ENCODE assay signal across 8 cellular contexts in genomic region chr16:30656974-30657865, GRCh38. TPM values are rescaled to one million over a fixed set of nuclear protein-coding genes. Genes with fewer than 3 reads are reported as not detected.
A peak's percentile ranks its signal among the peaks of the same experiment; 100 is the strongest.
DNase-seq lines count a peak whose midpoint lies in the region; ATAC-seq, FAIRE-seq and TF ChIP-seq lines count a peak whose summit lies in the region.

No MANE protein-coding gene starts in this region.

- TF ChIP-seq CTCF in DND-41 (IDR thresholded peaks at IDR 0.05; ENCODE audit: borderline replicate concordance, extremely low read depth, low read length, poor library complexity, severe bottlenecking) (no peak), Loucy (conservative IDR thresholded peaks at IDR 0.05; ENCODE audit: low read length) (no peak), bronchial epithelial cell (IDR thresholded peaks at IDR 0.05; ENCODE audit: insufficient read depth, low read length, severe bottlenecking) (no peak)

- ATAC-seq in DND-41 (ENCODE audit: insufficient read depth, low read depth) (peak; percentile 0; the same call in 1 of the 3 replicates), GM18517 (IDR thresholded peaks at IDR 0.05; ENCODE audit: unreplicated experiment) (no peak), GM21390 (IDR thresholded peaks at IDR 0.05; ENCODE audit: unreplicated experiment) (no peak)

- H3K36me3 ChIP-seq in DND-41 (ENCODE audit: insufficient read depth, low read length), result peaks cover 70% of the 10 kb centered on the region
- H3K36me3 ChIP-seq in Loucy (ENCODE audit: insufficient read depth, low read length), result peaks cover 34% of the 10 kb centered on the region; the same call in 1 of the 2 replicates
- H3K36me3 ChIP-seq in bronchial epithelial cell (ENCODE audit: control insufficient read depth, insufficient read depth, low read length), result peaks cover 27% of the 10 kb centered on the region
- H3K36me3 ChIP-seq in mucosa of rectum (ENCODE audit: control insufficient read depth in 2 of 2, insufficient read depth in 2 of 2, low read length in 2 of 2), result peaks cover 26 to 44% of the 10 kb centered on the region in 2 donors

- H4K20me1 ChIP-seq in DND-41 (ENCODE audit: insufficient read depth, low read length), result peaks cover 20% of the 10 kb centered on the region
- H4K20me1 ChIP-seq in Loucy (ENCODE audit: insufficient read depth, low read length, poor library complexity, severe bottlenecking), result peaks cover 36% of the 10 kb centered on the region

- H3K4me1 ChIP-seq in DND-41 (ENCODE audit: insufficient read depth, low read length), result peaks cover 54% of the 10 kb centered on the region
- peaks cover 34% of the 10 kb centered on the region for H3K4me1 ChIP-seq in Loucy (ENCODE audit: insufficient read depth, low read length, poor library complexity, severe bottlenecking)
- H3K4me1 ChIP-seq in mucosa of rectum (ENCODE audit: control insufficient read depth in 2 of 2, insufficient read depth in 2 of 2, low read length in 2 of 2), result peaks cover 34 to 43% of the 10 kb centered on the region in 2 donors

- no peaks in the 10 kb centered on the region for H3K27me3 ChIP-seq in DND-41 (ENCODE audit: insufficient read depth, low read length, poor library complexity)
- no peaks in the 10 kb centered on the region for H3K27me3 ChIP-seq in Loucy (ENCODE audit: insufficient read depth, low read length, poor library complexity, severe bottlenecking)
- H3K27me3 ChIP-seq in bronchial epithelial cell (ENCODE audit: control insufficient read depth, insufficient read depth, low read length), result no peaks in the 10 kb centered on the region
- no peaks in the 10 kb centered on the region for H3K27me3 ChIP-seq in mucosa of rectum (ENCODE audit: control insufficient read depth in 2 of 2, insufficient read depth in 2 of 2, low read length in 2 of 2)

- H3K4me3 ChIP-seq in DND-41 (ENCODE audit: low read depth in 1 of 2, low read length in 2 of 2), result peak overlapping the region; percentile 0 to 56; a peak in 3 of 4 replicates
- peak overlapping the region; percentile 75 for H3K4me3 ChIP-seq in Loucy (ENCODE audit: low read length, poor library complexity, severe bottlenecking)
- peak overlapping the region; percentile 33 for H3K4me3 ChIP-seq in bronchial epithelial cell (ENCODE audit: low read depth, low read length)
- peak overlapping the region; percentile 66 to 86 for H3K4me3 ChIP-seq in mucosa of rectum (ENCODE audit: low read length in 2 of 2)

- H3K9me3 ChIP-seq in DND-41 (ENCODE audit: insufficient read depth, low read length, severe bottlenecking), result no peaks in the 10 kb centered on the region
- H3K9me3 ChIP-seq in Loucy (ENCODE audit: insufficient read depth, low read depth, low read length), result no peaks in the 10 kb centered on the region
- H3K9me3 ChIP-seq in mucosa of rectum (ENCODE audit: control insufficient read depth in 2 of 2, low read length in 2 of 2), result no peaks in the 10 kb centered on the region

- H3K9ac ChIP-seq in DND-41 (ENCODE audit: low read depth, low read length) (peak overlapping the region; percentile 57), Loucy (ENCODE audit: low read depth, low read length, poor library complexity, severe bottlenecking) (peak overlapping the region; percentile 79), mucosa of rectum (ENCODE audit: low read depth in 1 of 2, low read length in 2 of 2) (peak overlapping the region; percentile 69 to 83)

- H3K4me2 ChIP-seq in DND-41 (ENCODE audit: insufficient read depth, low read length), result peak overlapping the region; percentile 75
- H3K4me2 ChIP-seq in Loucy (ENCODE audit: low read depth, low read length, poor library complexity, severe bottlenecking), result peak overlapping the region; percentile 95

- H3K79me2 ChIP-seq in DND-41 (ENCODE audit: insufficient read depth, low read length) (peaks cover 40% of the 10 kb centered on the region), Loucy (ENCODE audit: insufficient read depth, low read length) (peaks cover 36% of the 10 kb centered on the region)

- peaks cover 4% of the 10 kb centered on the region; the same call in 1 of the 2 replicates for H3F3A ChIP-seq in Loucy (ENCODE audit: low read depth)

- H3K27ac ChIP-seq in DND-41 (ENCODE audit: low read length), result peak overlapping the region; percentile 68
- H3K27ac ChIP-seq in mucosa of rectum (ENCODE audit: low read depth in 2 of 2, low read length in 2 of 2), result peak overlapping the region; percentile 86 to 100

- no peaks in the 10 kb centered on the region for H3K9me2 ChIP-seq in Loucy (replicated peaks; ENCODE audit: low read depth, low read length)

- FAIRE-seq in bronchial epithelial cell (lab: Jason Lieb, UNC), result no peak

- peak overlapping the region; percentile 63 for H2AFZ ChIP-seq in DND-41 (ENCODE audit: low read depth, low read length)
- peak overlapping the region; percentile 69 for H2AFZ ChIP-seq in Loucy (ENCODE audit: low read length)

- DNase-seq in DND-41 (no peak), bronchial epithelial cell (ENCODE audit: low read depth) (peak; percentile 51), HuH-7.5 (ENCODE audit: low spot score) (no peak)
- DNase-seq in stimulated activated CD4-positive, alpha-beta T cell treated with anti-CD3 and anti-CD28 coated beads, Interleukin-4, amount 100 ng/mL, for 4 hours, result no peak

RNA-seq across cellular contexts. Expression of gene FBRS, which starts 1.0 kb away (rescaled TPM):
- total RNA-seq in bronchial epithelial cell, result 7.9 and 13.8 TPM in 2 replicates

RNA-seq across cellular contexts. Expression of gene PRR14, which starts 6.5 kb away (rescaled TPM):
- 2.6 and 7.8 TPM in 2 replicates for total RNA-seq in bronchial epithelial cell

RNA-seq across cellular contexts. Expression of gene SRCAP, which starts 41.8 kb away (rescaled TPM):
- 10.0 and 13.7 TPM in 2 replicates for total RNA-seq in bronchial epithelial cell

RNA-seq across cellular contexts. Expression of gene ZNF689, which starts 47.0 kb away (rescaled TPM):
- 2.2 and 2.6 TPM in 2 replicates for total RNA-seq in bronchial epithelial cell
